ENCODE assay signal across 1 cellular context in genomic region chr11:65958774-65959420, GRCh38.
TF ChIP-seq lines count a peak whose summit lies in the region.

No MANE protein-coding gene starts in this region.

TF ChIP-seq in H1, 55 proteins besides CTCF, POLR2A, EP300 and RAD21:
- TF ChIP-seq CHD1 (IDR thresholded peaks at IDR 0.05; ENCODE audit: low read depth, low read length) (no peak), KDM5A (IDR thresholded peaks at IDR 0.05; ENCODE audit: low read length) (no peak), SP4 (IDR thresholded peaks at IDR 0.05; ENCODE audit: low read length) (no peak)
